In genomic region chrX:24424948-24425347, GRCh38 we compare ENCODE assay signal across 14 cellular contexts.
A peak's percentile ranks its signal among the peaks of the same experiment; 100 is the strongest.
DNase-seq lines count a peak whose midpoint lies in the region; TF ChIP-seq lines count a peak whose summit lies in the region.
"Had no signal": no experiment of that assay in that cellular context is flagged by ENCODE, and none has a peak within 500 bp of the region (broad histone marks: within the 10 kb centered on the region; RNA-seq: fewer than 3 reads in every experiment).

No MANE protein-coding gene starts in this region.

- no peak for TF ChIP-seq CTCF in cardiac fibroblast (IDR thresholded peaks at IDR 0.05; ENCODE audit: low read depth, low read length)

- DNase-seq in ELR (ENCODE audit: low read depth) (peak; percentile 35), cardiac fibroblast (ENCODE audit: low read depth in 2 of 2) (peak; percentile 44 to 47), hepatic stellate cell (ENCODE audit: low spot score) (peak; percentile 19), skeletal muscle cell (ENCODE audit: low read depth) (peak; percentile 47), OCI-M2 (lab: John Stamatoyannopoulos, UW; ENCODE audit: unreplicated experiment) (no peak), amniotic stem cell (lab: John Stamatoyannopoulos, UW) (no peak), COLO668 (lab: John Stamatoyannopoulos, UW; ENCODE audit: unreplicated experiment) (no peak), HPDE6-E6E7 (ENCODE audit: extremely low spot score) (no peak)
- DNase-seq: activated CD4-positive, alpha-beta T cell treated with anti-CD3 and anti-CD28 coated beads, Interleukin-2, amount 10 ng/mL, durations not matched to agents 24 days and 14 days; central memory CD4-positive, alpha-beta T cell; NCI-H1105 treated with DMSO at 0.1 percent for 48 hours; NCI-H510A treated with DMSO at 0.1 percent for 48 hours; nephron progenitor cell; T-helper 2 cell had no signal

- H3K4me3 ChIP-seq in cardiac fibroblast (replicated peaks in 1 of 2; ENCODE audit: low read depth in 2 of 2, low read length in 2 of 2) (no peak overlapping the region), skeletal muscle cell (ENCODE audit: low read depth, low read length) (no peak overlapping the region)

Comparison
In these comparisons a context has a peak if more than half of its experiments do, and no peak if none do; other contexts are left out.
1. DNase-seq: peak in ELR (single experiment), cardiac fibroblast (2 of 2), hepatic stellate cell (single experiment) and skeletal muscle cell (single experiment); none in OCI-M2 (single experiment), amniotic stem cell (single experiment), COLO668 (single experiment) and HPDE6-E6E7 (single experiment).